8 cellular contexts compared by ENCODE assay signal in genomic region chr20:25247666-25248500, GRCh38. TPM values are rescaled to one million over a fixed set of nuclear protein-coding genes. Genes with fewer than 3 reads are reported as not detected.
A peak's percentile ranks its signal among the peaks of the same experiment; 100 is the strongest.
DNase-seq lines count a peak whose midpoint lies in the region; ATAC-seq and TF ChIP-seq lines count a peak whose summit lies in the region.

PYGB (plus strand) TSS chr20:25248085; CDS start chr20:25248179, 94 bp downstream.

- CTCF ChIA-PET in PC-9 (lab: Charles Lee) = interaction anchor here (0.5 to 2.4 kb wide), 7 partner anchors 8 to 329 kb away, joined by 3 to 22 read pairs (median 5); partner anchors contain the start of genes ENTPD6 and GINS1

- no peaks in the 10 kb centered on the region for H3K9me3 ChIP-seq in HUES64 (ENCODE audit: insufficient read depth, low read depth, low read length)
- no peaks in the 10 kb centered on the region for H3K9me3 ChIP-seq in PC-9 (ENCODE audit: insufficient read depth, low read depth)

- peaks cover 18% of the 10 kb centered on the region for H3F3A ChIP-seq in PC-9 (ENCODE audit: insufficient read depth, low read depth)

- POLR2A ChIA-PET in PC-9 (lab: Charles Lee; ENCODE audit: unreplicated experiment) = interaction anchor here (0.5 to 1.4 kb wide), 6 partner anchors 11 to 1207 kb away, joined by 3 to 16 read pairs (median 5); no protein-coding TSS in a partner anchor

- intact Hi-C loops in PC-9 (cut with micrococcal nuclease; ENCODE audit: unreplicated experiment) = loop anchor here (1.0 to 2.0 kb wide), 2 partner anchors 10 to 51 kb away; no protein-coding TSS in a partner anchor

- no TSS peak for BruUV-seq in PC-9 (replicated peaks; lab: Mats Ljungman, UMichigan)

- ATAC-seq in GM21515 (IDR thresholded peaks at IDR 0.05; ENCODE audit: unreplicated experiment) = peak; percentile 58

- H4K20me1 ChIP-seq in PC-9 (ENCODE audit: insufficient read depth) = peaks cover 39% of the 10 kb centered on the region

- peaks cover 57% of the 10 kb centered on the region for H3K79me2 ChIP-seq in PC-9 (ENCODE audit: low read depth)

- H3K36me3 ChIP-seq in HUES64 (ENCODE audit: insufficient read depth, low read length) (peaks cover 4% of the 10 kb centered on the region; the same call in 1 of the 2 replicates), PC-9 (ENCODE audit: low read depth) (peaks cover 12% of the 10 kb centered on the region; the same call in 1 of the 2 replicates)

- peak; percentile 56 for DNase-seq in DMS114 treated with DMSO at 0.1 percent for 48 hours (lab: John Stamatoyannopoulos, UW; ENCODE audit: unreplicated experiment)
- peak; percentile 65 to 77 for DNase-seq in PC-9
- DNase-seq in activated T-cell treated with anti-CD3 and anti-CD28 coated beads for 48 hours (ENCODE audit: low read depth) = peak; percentile 75
- no peak for DNase-seq in epithelial cell of proximal tubule (ENCODE audit: low read depth)
- DNase-seq in mucosa of gallbladder (ENCODE audit: low spot score) = peak; percentile 74
- peak; percentile 61 for DNase-seq in stimulated activated CD8-positive, alpha-beta memory T cell treated with anti-CD3 and anti-CD28 coated beads, Interleukin-4, amount 100 ng/mL, for 24 hours (ENCODE audit: low read depth)

- H3K4me2 ChIP-seq in PC-9 = peak within 1 kb of the TSS; percentile 86

- H3K27me3 ChIP-seq in HUES64 (ENCODE audit: insufficient read depth, low read length) = peaks cover 16% of the 10 kb centered on the region
- H3K27me3 ChIP-seq in PC-9 (ENCODE audit: insufficient read depth, low read depth) = no peaks in the 10 kb centered on the region

- peak within 1 kb of the TSS; percentile 69; the same call in 1 of the 2 replicates for H3K27ac ChIP-seq in HUES64 (ENCODE audit: low read depth, low read length)
- H3K27ac ChIP-seq in PC-9 = peak within 1 kb of the TSS; percentile 83

- H3K4me3 ChIP-seq in HUES64 (ENCODE audit: low read length) = peak within 1 kb of the TSS; percentile 68
- H3K4me3 ChIP-seq in PC-9 = peak within 1 kb of the TSS; percentile 96
- peak within 1 kb of the TSS; percentile 82 for H3K4me3 ChIP-seq in epithelial cell of proximal tubule (ENCODE audit: low read depth, low read length)

- peak within 1 kb of the TSS; percentile 76 for H2AFZ ChIP-seq in PC-9

- H3K4me1 ChIP-seq in HUES64 (ENCODE audit: insufficient read depth, low read length) (peaks cover 16% of the 10 kb centered on the region), PC-9 (replicated peaks; ENCODE audit: insufficient read depth) (peaks cover 55% of the 10 kb centered on the region)

- WGBS in HUES64 = under 1% methylated on average over 105 of the region's 105 CpGs

- H3K9ac ChIP-seq in HUES64 (ENCODE audit: low read depth, low read length) = peak within 1 kb of the TSS; percentile 69

- no peak for TF ChIP-seq CTCF in PC-9 (conservative IDR thresholded peaks at IDR 0.05)
- TF ChIP-seq CTCF in epithelial cell of proximal tubule (conservative IDR thresholded peaks at IDR 0.05; ENCODE audit: low read depth, low read length) = no peak

- no peaks in the 10 kb centered on the region for H3K9me2 ChIP-seq in PC-9 (ENCODE audit: insufficient read depth)

RNA-seq across cellular contexts. Expression of gene PYGB, which starts in this region (rescaled TPM):
- polyA plus RNA-seq in HUES64 (2013, experiment 1 of 2) = 30.3 TPM
- 30.3 TPM for polyA plus RNA-seq in HUES64 (2013, experiment 2 of 2)
- total RNA-seq in PC-9 (2021) = 127 and 133 TPM in 2 replicates
- total RNA-seq in epithelial cell of proximal tubule = 145 and 241 TPM in 2 replicates
- total RNA-seq in mucosa of gallbladder = 99.5 TPM
